Comparison of ENCODE assay signal across 8 cellular contexts in the genomic region with DNA sequence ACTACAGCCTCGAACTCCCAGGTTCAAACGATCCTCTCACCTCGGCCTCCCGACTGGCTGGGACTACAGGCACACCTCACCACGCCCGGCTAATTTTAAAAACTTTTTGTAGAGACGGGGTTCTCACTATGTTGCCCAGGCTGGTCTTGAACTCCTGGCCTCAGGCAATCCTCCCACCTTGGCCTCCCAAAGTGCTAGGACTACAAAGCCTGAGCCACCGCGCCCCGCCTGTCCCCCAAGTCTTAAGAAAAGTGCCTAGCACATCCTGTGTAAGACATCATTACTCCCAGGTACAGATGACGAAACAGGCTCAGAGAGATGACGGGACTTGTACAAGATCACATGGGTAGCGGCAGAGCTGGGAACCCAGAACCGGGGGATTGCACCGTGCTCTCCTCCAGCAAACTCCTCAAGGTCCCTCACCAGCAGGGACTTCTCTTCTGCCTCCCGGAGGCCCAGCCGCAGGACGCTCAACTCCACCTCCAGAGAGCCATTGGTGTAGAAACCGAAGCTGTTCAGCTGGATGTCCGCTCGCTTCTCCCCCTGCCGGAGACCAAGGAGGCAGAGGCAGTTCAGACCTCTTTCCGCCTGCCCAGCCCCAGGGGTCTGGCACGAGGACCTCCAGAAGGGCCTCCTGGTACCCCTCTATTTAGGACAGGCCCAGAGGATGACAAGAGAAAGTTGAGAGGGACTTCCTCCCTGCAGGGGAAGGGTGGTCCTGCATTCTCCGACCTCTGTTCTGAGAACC. TPM values are rescaled to one million over a fixed set of nuclear protein-coding genes. Genes with fewer than 3 reads are reported as not detected.
A peak's percentile ranks its signal among the peaks of the same experiment; 100 is the strongest.
DNase-seq lines count a peak whose midpoint lies in the region; ATAC-seq and TF ChIP-seq lines count a peak whose summit lies in the region.

No MANE protein-coding gene starts in this region.

- H3K4me1 ChIP-seq in left lung = peaks cover 18 to 54% of the 10 kb centered on the region in 2 donors

- peaks cover 35% of the 10 kb centered on the region for H3K4me1 Mint-ChIP-seq in activated CD4-positive, alpha-beta T cell treated with anti-CD3 and anti-CD28 coated beads, Interleukin-2, amount 10 ng/mL, durations not matched to agents 24 days and 14 days
- H3K4me1 Mint-ChIP-seq in dendritic cell treated with granulocyte-macrophage colony-stimulating factor and Interleukin-4, amounts not matched to agents 40 ng/mL and 50 ng/mL, for 4 days (ENCODE audit: low read depth) = peaks cover 37% of the 10 kb centered on the region

- peaks cover 30% of the 10 kb centered on the region for H3K36me3 Mint-ChIP-seq in activated CD4-positive, alpha-beta T cell treated with anti-CD3 and anti-CD28 coated beads, Interleukin-2, amount 10 ng/mL, durations not matched to agents 24 days and 14 days (ENCODE audit: low read depth)
- peaks cover 59% of the 10 kb centered on the region for H3K36me3 Mint-ChIP-seq in dendritic cell treated with granulocyte-macrophage colony-stimulating factor and Interleukin-4, amounts not matched to agents 40 ng/mL and 50 ng/mL, for 4 days (ENCODE audit: low read depth)

- no peaks in the 10 kb centered on the region for H3K9me3 Mint-ChIP-seq in activated CD4-positive, alpha-beta T cell treated with anti-CD3 and anti-CD28 coated beads, Interleukin-2, amount 10 ng/mL, durations not matched to agents 24 days and 14 days
- H3K9me3 Mint-ChIP-seq in dendritic cell treated with granulocyte-macrophage colony-stimulating factor and Interleukin-4, amounts not matched to agents 40 ng/mL and 50 ng/mL, for 4 days = no peaks in the 10 kb centered on the region

- peak overlapping the region; percentile 81 to 95 for H3K4me3 ChIP-seq in left lung

- intact Hi-C loops in activated CD4-positive, alpha-beta T cell treated with anti-CD3 and anti-CD28 coated beads, Interleukin-2, amount 10 ng/mL, durations not matched to agents 24 days and 14 days (cut with micrococcal nuclease) = loop anchor here (1.0 to 5.0 kb wide), 8 partner anchors 62 to 1206 kb away; a partner anchor contains a TSS
- intact Hi-C loops in dendritic cell treated with granulocyte-macrophage colony-stimulating factor and Interleukin-4, amounts not matched to agents 40 ng/mL and 50 ng/mL, for 4 days (cut with micrococcal nuclease) = loop anchor here (2.0 kb wide), 1 partner anchor 220 kb away; no protein-coding TSS in a partner anchor
- intact Hi-C loops in left lung (cut with DNase I) = loop anchor here (10.0 kb wide), 1 partner anchor 128 kb away; no protein-coding TSS in a partner anchor

- TF ChIP-seq CTCF in left lung (IDR thresholded peaks at IDR 0.05) = peak; percentile 43 to 73

- peaks cover 0 to 33% of the 10 kb centered on the region in 2 donors for H3K36me3 ChIP-seq in left lung

- peak overlapping the region; percentile 98 for H3K4me3 Mint-ChIP-seq in activated CD4-positive, alpha-beta T cell treated with anti-CD3 and anti-CD28 coated beads, Interleukin-2, amount 10 ng/mL, durations not matched to agents 24 days and 14 days
- H3K4me3 Mint-ChIP-seq in dendritic cell treated with granulocyte-macrophage colony-stimulating factor and Interleukin-4, amounts not matched to agents 40 ng/mL and 50 ng/mL, for 4 days = peak overlapping the region; percentile 94

- peaks cover 0 to 15% of the 10 kb centered on the region in 2 donors for H3K27me3 ChIP-seq in left lung

- peak overlapping the region; percentile 94 to 96 for H3K27ac ChIP-seq in left lung

- peak; percentile 34 to 38 for DNase-seq in NCI-H2081 (lab: John Stamatoyannopoulos, UW)
- no peak for DNase-seq in NCI-H2081 treated with DMSO at 0.1 percent for 48 hours (lab: John Stamatoyannopoulos, UW)
- peak; percentile 45 for DNase-seq in NCI-H2227 treated with DMSO at 0.1 percent for 48 hours (lab: John Stamatoyannopoulos, UW)
- peak; percentile 92 for DNase-seq in activated CD4-positive, alpha-beta T cell treated with anti-CD3 and anti-CD28 coated beads, Interleukin-2, amount 10 ng/mL, durations not matched to agents 24 days and 14 days
- peak; percentile 87 to 92 for DNase-seq in left lung
- DNase-seq in stimulated activated CD4-positive, alpha-beta T cell treated with anti-CD3 and anti-CD28 coated beads, Interleukin-2, amount 100 ng/mL, for 4 hours (ENCODE audit: low read depth) = peak; percentile 50
- DNase-seq in COR-L47 (lab: John Stamatoyannopoulos, UW) = no peak

- ATAC-seq in left lung = peak; percentile 25

- H3K9me3 ChIP-seq in left lung = no peaks in the 10 kb centered on the region

- peak overlapping the region; percentile 99 for H3K27ac Mint-ChIP-seq in activated CD4-positive, alpha-beta T cell treated with anti-CD3 and anti-CD28 coated beads, Interleukin-2, amount 10 ng/mL, durations not matched to agents 24 days and 14 days
- H3K27ac Mint-ChIP-seq in dendritic cell treated with granulocyte-macrophage colony-stimulating factor and Interleukin-4, amounts not matched to agents 40 ng/mL and 50 ng/mL, for 4 days = peak overlapping the region; percentile 91

- H3K27me3 Mint-ChIP-seq in activated CD4-positive, alpha-beta T cell treated with anti-CD3 and anti-CD28 coated beads, Interleukin-2, amount 10 ng/mL, durations not matched to agents 24 days and 14 days = no peaks in the 10 kb centered on the region
- H3K27me3 Mint-ChIP-seq in dendritic cell treated with granulocyte-macrophage colony-stimulating factor and Interleukin-4, amounts not matched to agents 40 ng/mL and 50 ng/mL, for 4 days = no peaks in the 10 kb centered on the region

RNA-seq across cellular contexts. Expression of a gene that starts 1.0 kb away (rescaled TPM):
- total RNA-seq in activated CD4-positive, alpha-beta T cell treated with anti-CD3 and anti-CD28 coated beads, Interleukin-2, amount 10 ng/mL, durations not matched to agents 24 days and 14 days = 97.7 and 107 TPM in 2 replicates
- total RNA-seq in left lung = 10 to 100 TPM; 64.1 to 81.7 TPM

RNA-seq across cellular contexts. Expression of a gene that starts 3.1 kb away (rescaled TPM):
- 66.3 and 67.7 TPM in 2 replicates for total RNA-seq in activated CD4-positive, alpha-beta T cell treated with anti-CD3 and anti-CD28 coated beads, Interleukin-2, amount 10 ng/mL, durations not matched to agents 24 days and 14 days
- 10 to 100 TPM; 62.3 to 75.3 TPM for total RNA-seq in left lung

RNA-seq across cellular contexts. Expression of a gene that starts 15.9 kb away (rescaled TPM):
- total RNA-seq in activated CD4-positive, alpha-beta T cell treated with anti-CD3 and anti-CD28 coated beads, Interleukin-2, amount 10 ng/mL, durations not matched to agents 24 days and 14 days = 4.8 and 5.3 TPM in 2 replicates
- total RNA-seq in left lung = 100 to 1,000 TPM; 748 to 881 TPM

RNA-seq across cellular contexts. Expression of a gene that starts 30.9 kb away (rescaled TPM):
- total RNA-seq in activated CD4-positive, alpha-beta T cell treated with anti-CD3 and anti-CD28 coated beads, Interleukin-2, amount 10 ng/mL, durations not matched to agents 24 days and 14 days = 9.8 and 11.0 TPM in 2 replicates
- 10 to 100 TPM; 24.2 to 27.6 TPM for total RNA-seq in left lung

RNA-seq across cellular contexts. Expression of a gene that starts 36.2 kb away (rescaled TPM):
- total RNA-seq in activated CD4-positive, alpha-beta T cell treated with anti-CD3 and anti-CD28 coated beads, Interleukin-2, amount 10 ng/mL, durations not matched to agents 24 days and 14 days = 75.3 and 78.9 TPM in 2 replicates
- 10 to 100 TPM; 11.5 to 51.3 TPM for total RNA-seq in left lung

Comparison
In these comparisons a context has a peak if more than half of its experiments do, and no peak if none do; other contexts are left out.
1. DNase-seq: peak in NCI-H2081 (2 of 2), NCI-H2227 treated with DMSO at 0.1 percent for 48 hours (single experiment), activated CD4-positive, alpha-beta T cell treated with anti-CD3 and anti-CD28 coated beads, Interleukin-2, amount 10 ng/mL, durations not matched to agents 24 days and 14 days (single experiment), left lung (2 of 2) and stimulated activated CD4-positive, alpha-beta T cell treated with anti-CD3 and anti-CD28 coated beads, Interleukin-2, amount 100 ng/mL, for 4 hours (single experiment); none in NCI-H2081 treated with DMSO at 0.1 percent for 48 hours (single experiment) and COR-L47 (single experiment).
2. RNA of a gene that starts 15.9 kb away (total RNA-seq): 748 to 881 TPM in left lung; 4.8 to 5.3 TPM in activated CD4-positive, alpha-beta T cell treated with anti-CD3 and anti-CD28 coated beads, Interleukin-2, amount 10 ng/mL, durations not matched to agents 24 days and 14 days; every median in the first group is over 100 times any median in the second.